In the genomic region with DNA sequence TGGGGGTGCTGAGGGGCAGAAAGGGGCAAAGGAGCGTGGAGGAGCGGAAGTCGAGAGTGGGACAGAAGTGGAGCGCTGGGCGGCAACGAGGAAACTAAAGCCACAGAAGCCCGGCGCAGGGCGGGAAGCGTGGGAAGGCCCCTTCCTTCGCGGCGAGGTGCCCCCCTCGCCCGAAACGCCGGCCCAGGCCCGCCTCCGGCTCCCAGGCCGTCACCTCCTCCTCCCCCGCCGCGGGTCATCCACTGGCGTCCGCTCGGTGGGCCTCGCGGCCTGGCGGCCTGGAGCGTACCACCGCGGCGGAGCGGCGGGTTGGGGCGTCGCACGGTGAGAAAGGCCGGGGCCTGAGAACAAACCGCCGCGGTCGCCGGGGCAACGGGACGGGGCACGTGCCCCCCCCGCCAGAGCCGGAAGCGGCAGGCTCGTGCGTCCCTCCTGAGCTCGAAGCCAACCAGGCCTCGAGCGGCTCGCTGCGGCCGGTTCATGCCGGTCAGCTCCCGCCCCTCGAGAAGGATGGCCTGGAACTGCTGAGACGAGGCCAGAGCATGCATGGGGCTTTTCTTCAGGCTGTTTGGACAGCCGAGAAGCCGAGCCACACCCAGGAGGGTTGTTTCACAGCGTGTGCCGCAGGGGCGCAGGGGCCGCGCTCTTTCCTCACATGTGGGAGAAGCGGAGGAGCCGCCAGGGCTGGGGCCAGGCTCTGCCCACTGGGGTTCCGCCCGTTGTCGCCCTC, we compare ENCODE assay signal across 8 cellular contexts. TPM values are rescaled to one million over a fixed set of nuclear protein-coding genes. Genes with fewer than 3 reads are reported as not detected.
DNase-seq lines count a peak whose midpoint lies in the region; ATAC-seq lines count a peak whose summit lies in the region.

A gene (minus strand): TSS at position 349 of the 730 bp plus-strand sequence. CDS start 469 bp downstream, outside the sequence.

- no peaks in the 10 kb centered on the region for H3K9me3 Mint-ChIP-seq in immature natural killer cell

- no peaks in the 10 kb centered on the region for H3K36me3 ChIP-seq in H7 (replicated peaks; ENCODE audit: control insufficient read depth, insufficient read depth, low read length)

- no peak within 1 kb of the TSS; the same call in 1 of the 2 replicates for H3K4me3 ChIP-seq in H7 (ENCODE audit: insufficient read depth, low read depth, low read length)

- DNase-seq in H7 (peak; percentile 63), activated gamma-delta T cell (lab: John Stamatoyannopoulos, UW) (peak; percentile 17), immature natural killer cell (peak; percentile 25 to 68 (median 41)), NCI-H1694 (lab: John Stamatoyannopoulos, UW) (no peak), SKM-1 (lab: John Stamatoyannopoulos, UW; ENCODE audit: unreplicated experiment) (no peak)
- DNase-seq in stimulated activated CD8-positive, alpha-beta memory T cell treated with anti-CD3 and anti-CD28 coated beads, Interleukin-4, amount 100 ng/mL, for 48 hours: peak; percentile 48
- no peak for DNase-seq in NK-92 treated with Interleukin-12 subunit alpha and Interleukin-12 subunit beta, amount 100 ng/mL, for 24 hours (lab: John Stamatoyannopoulos, UW)

- H3K27me3 ChIP-seq in H7 (ENCODE audit: control insufficient read depth, insufficient read depth, low read length): peaks cover 6% of the 10 kb centered on the region

- H3K4me1 Mint-ChIP-seq in immature natural killer cell: peaks cover 11% of the 10 kb centered on the region in 2 donors

- no peaks in the 10 kb centered on the region for H3K36me3 Mint-ChIP-seq in immature natural killer cell

- ATAC-seq in HG02885 (IDR thresholded peaks at IDR 0.05; ENCODE audit: poor library complexity, unreplicated experiment): no peak

- peaks cover 2 to 14% (median 10%) of the 10 kb centered on the region in 3 donors for H3K27me3 Mint-ChIP-seq in immature natural killer cell (ENCODE audit: low read depth in 3 of 3)

- H3K4me3 Mint-ChIP-seq in immature natural killer cell: peak within 1 kb of the TSS; percentile 17 to 86 (median 64)

- peak within 1 kb of the TSS in 5 of 6 donors; percentile 5 to 77 (median 49) for H3K27ac Mint-ChIP-seq in immature natural killer cell

RNA-seq across cellular contexts. Expression of the gene that starts here (rescaled TPM):
- 0.31 TPM in 1 of 2 replicates, not detected in the other for total RNA-seq in H7 (2014; rRNA removed; shearing (Covaris generic))
- polyA plus RNA-seq in immature natural killer cell: not detected

Comparison
In these comparisons a context has a peak if more than half of its experiments do, and no peak if none do; other contexts are left out.
1. Peak in DNase-seq in H7; RNA of the gene not detected or under 1 TPM.
2. Peak in DNase-seq in immature natural killer cell; RNA of the gene not detected or under 1 TPM.
3. DNase-seq: peak in activated gamma-delta T cell (single experiment) and stimulated activated CD8-positive, alpha-beta memory T cell treated with anti-CD3 and anti-CD28 coated beads, Interleukin-4, amount 100 ng/mL, for 48 hours (single experiment); none in NCI-H1694 (single experiment), NK-92 treated with Interleukin-12 subunit alpha and Interleukin-12 subunit beta, amount 100 ng/mL, for 24 hours (single experiment) and SKM-1 (single experiment).